ENCODE assay signal across 8 cellular contexts in genomic region chr7:73718438-73718881, GRCh38. TPM values are rescaled to one million over a fixed set of nuclear protein-coding genes. Genes with fewer than 3 reads are reported as not detected.
DNase-seq lines count a peak whose midpoint lies in the region; ATAC-seq, FAIRE-seq and TF ChIP-seq lines count a peak whose summit lies in the region.

No MANE protein-coding gene starts in this region.

- H3K27ac ChIP-seq in keratinocyte (ENCODE audit: control insufficient read depth, insufficient read depth, low read length) (peak overlapping the region; percentile 83), thymus (ENCODE audit: low read depth) (no peak overlapping the region)

- peaks cover 4% of the 10 kb centered on the region for H3K27me3 Mint-ChIP-seq in activated CD4-positive, alpha-beta T cell treated with anti-CD3 and anti-CD28 coated beads for 36 hours
- H3K27me3 Mint-ChIP-seq in activated T-helper 2 cell treated with anti-CD3 and anti-CD28 coated beads, Interferon-gamma antibody, Interleukin-2, Interleukin-4, amounts not matched to agents 10 μg/mL and 5 μg/mL and 100 μg/mL, durations not matched to agents 14 hours and 24 hours and 36 hours (ENCODE audit: low read depth): peaks cover 9% of the 10 kb centered on the region

- H3K27me3 ChIP-seq in keratinocyte (ENCODE audit: control insufficient read depth, extremely low read depth, insufficient read depth, low read length) (no peaks in the 10 kb centered on the region), thymus (ENCODE audit: control insufficient read depth, insufficient read depth) (peaks cover 22% of the 10 kb centered on the region)

- H3K27ac Mint-ChIP-seq in activated CD4-positive, alpha-beta T cell treated with anti-CD3 and anti-CD28 coated beads for 36 hours: peak overlapping the region; percentile 66
- H3K27ac Mint-ChIP-seq in activated T-helper 2 cell treated with anti-CD3 and anti-CD28 coated beads, Interferon-gamma antibody, Interleukin-2, Interleukin-4, amounts not matched to agents 10 μg/mL and 5 μg/mL and 100 μg/mL, durations not matched to agents 14 hours and 24 hours and 36 hours: peak overlapping the region; percentile 83

- H3K4me3 ChIP-seq in keratinocyte (ENCODE audit: control insufficient read depth in 2 of 3, extremely low read depth in 1 of 3, insufficient read depth in 2 of 3, low read depth in 1 of 3, low read length in 3 of 3): peak overlapping the region; percentile 85 to 95 (median 93)
- peak overlapping the region; percentile 63 for H3K4me3 ChIP-seq in thymus (ENCODE audit: low read length)

- H3K36me3 ChIP-seq in keratinocyte (ENCODE audit: control insufficient read depth in 2 of 2, extremely low read depth in 1 of 2, insufficient read depth in 2 of 2, low read length in 2 of 2) (peaks cover 10 to 12% of the 10 kb centered on the region in 2 experiments), thymus (ENCODE audit: control insufficient read depth, insufficient read depth) (no peaks in the 10 kb centered on the region)

- H3K4me1 ChIP-seq in keratinocyte (ENCODE audit: control insufficient read depth, extremely low read depth, insufficient read depth, low read length) (peaks cover 33% of the 10 kb centered on the region), thymus (ENCODE audit: control insufficient read depth, insufficient read depth, low read length) (peaks cover 10% of the 10 kb centered on the region)

- H3K9me3 Mint-ChIP-seq in activated CD4-positive, alpha-beta T cell treated with anti-CD3 and anti-CD28 coated beads for 36 hours (ENCODE audit: low read depth): no peaks in the 10 kb centered on the region
- H3K9me3 Mint-ChIP-seq in activated T-helper 2 cell treated with anti-CD3 and anti-CD28 coated beads, Interferon-gamma antibody, Interleukin-2, Interleukin-4, amounts not matched to agents 10 μg/mL and 5 μg/mL and 100 μg/mL, durations not matched to agents 14 hours and 24 hours and 36 hours: no peaks in the 10 kb centered on the region

- 36% methylated on average over 9 of the region's 9 CpGs for WGBS in thymus

- DNase-seq in activated CD4-positive, alpha-beta T cell treated with anti-CD3 and anti-CD28 coated beads for 36 hours: peak; percentile 62
- DNase-seq in activated CD4-positive, alpha-beta T cell treated with anti-CD3 and anti-CD28 coated beads for 1 hour: no peak
- DNase-seq in activated T-helper 2 cell treated with anti-CD3 and anti-CD28 coated beads, Interferon-gamma antibody, Interleukin-2, Interleukin-4, amounts not matched to agents 10 μg/mL and 5 μg/mL and 100 μg/mL, durations not matched to agents 14 hours and 24 hours and 36 hours (ENCODE audit: low spot score): no peak
- no peak for DNase-seq in keratinocyte (ENCODE audit: low read depth, low spot score)
- DNase-seq in NCI-H2107 (lab: John Stamatoyannopoulos, UW): no peak
- no peak for DNase-seq in head of caudate nucleus

- no peaks in the 10 kb centered on the region for H3K9me3 ChIP-seq in keratinocyte (ENCODE audit: control insufficient read depth, low read depth, low read length)
- no peaks in the 10 kb centered on the region for H3K9me3 ChIP-seq in thymus (ENCODE audit: control insufficient read depth)

- H3K4me3 Mint-ChIP-seq in activated CD4-positive, alpha-beta T cell treated with anti-CD3 and anti-CD28 coated beads for 36 hours: peak overlapping the region; percentile 75
- peak overlapping the region; percentile 89 for H3K4me3 Mint-ChIP-seq in activated T-helper 2 cell treated with anti-CD3 and anti-CD28 coated beads, Interferon-gamma antibody, Interleukin-2, Interleukin-4, amounts not matched to agents 10 μg/mL and 5 μg/mL and 100 μg/mL, durations not matched to agents 14 hours and 24 hours and 36 hours (ENCODE audit: low read depth)

- peaks cover 14% of the 10 kb centered on the region for H3K9me1 ChIP-seq in keratinocyte (ENCODE audit: control insufficient read depth, extremely low read depth, insufficient read depth, low read length)

- H3K4me2 ChIP-seq in keratinocyte (ENCODE audit: control insufficient read depth, extremely low read depth, insufficient read depth, low read depth, low read length): peak overlapping the region; percentile 96

- no peak overlapping the region for H2AFZ ChIP-seq in keratinocyte (ENCODE audit: control insufficient read depth, low read length)

- FAIRE-seq in keratinocyte (lab: Jason Lieb, UNC): no peak

- peaks cover 34% of the 10 kb centered on the region for H3K4me1 Mint-ChIP-seq in activated CD4-positive, alpha-beta T cell treated with anti-CD3 and anti-CD28 coated beads for 36 hours
- peaks cover 31% of the 10 kb centered on the region for H3K4me1 Mint-ChIP-seq in activated T-helper 2 cell treated with anti-CD3 and anti-CD28 coated beads, Interferon-gamma antibody, Interleukin-2, Interleukin-4, amounts not matched to agents 10 μg/mL and 5 μg/mL and 100 μg/mL, durations not matched to agents 14 hours and 24 hours and 36 hours (ENCODE audit: low read depth)

- TF ChIP-seq CTCF in keratinocyte (optimal IDR thresholded peaks at IDR 0.05 in 1 of 3, IDR thresholded peaks at IDR 0.05 in 1 of 3, conservative IDR thresholded peaks at IDR 0.05 in 1 of 3; ENCODE audit: extremely low read depth in 1 of 3, insufficient read depth in 2 of 3, low read length in 3 of 3): no peak

- POLR2A ChIA-PET in activated CD4-positive, alpha-beta T cell treated with anti-CD3 and anti-CD28 coated beads for 36 hours (lab: Charles Lee): interaction anchor here (0.6 to 2.0 kb wide), 4 partner anchors 12 to 33 kb away, joined by 3 to 17 read pairs (median 3); partner anchors contain the start of gene ABHD11

- H3K36me3 Mint-ChIP-seq in activated CD4-positive, alpha-beta T cell treated with anti-CD3 and anti-CD28 coated beads for 36 hours (ENCODE audit: low read depth): peaks cover 3% of the 10 kb centered on the region
- H3K36me3 Mint-ChIP-seq in activated T-helper 2 cell treated with anti-CD3 and anti-CD28 coated beads, Interferon-gamma antibody, Interleukin-2, Interleukin-4, amounts not matched to agents 10 μg/mL and 5 μg/mL and 100 μg/mL, durations not matched to agents 14 hours and 24 hours and 36 hours (ENCODE audit: low read depth): peaks cover 9% of the 10 kb centered on the region

- intact Hi-C loops in activated CD4-positive, alpha-beta T cell treated with anti-CD3 and anti-CD28 coated beads for 36 hours (cut with DNase I, micrococcal nuclease): loop anchor here (1.0 to 5.0 kb wide), 7 partner anchors 14 to 196 kb away; partner anchors contain the start of genes BAZ1B (in 2 of the 2), VPS37D (in 2 of the 2), ABHD11 (in 1 of the 2) and BUD23 (in 1 of the 2)
- intact Hi-C loops in activated T-helper 2 cell treated with anti-CD3 and anti-CD28 coated beads, Interferon-gamma antibody, Interleukin-2, Interleukin-4, amounts not matched to agents 10 μg/mL and 5 μg/mL and 100 μg/mL, durations not matched to agents 14 hours and 24 hours and 36 hours (cut with micrococcal nuclease): loop anchor here (1.0 to 5.0 kb wide), 5 partner anchors 20 to 141 kb away; partner anchors contain the start of genes ABHD11, BUD23, DNAJC30 and MLXIPL
- intact Hi-C loops in head of caudate nucleus (cut with DNase I): loop anchor here (5.0 to 10.0 kb wide), 2 partner anchors 36 to 144 kb away; partner anchors contain the start of genes BUD23, DNAJC30 and TBL2

- H3K9ac ChIP-seq in keratinocyte (ENCODE audit: control insufficient read depth, extremely low read depth, insufficient read depth, low read length): peak overlapping the region; percentile 89

- CTCF ChIA-PET in activated CD4-positive, alpha-beta T cell treated with anti-CD3 and anti-CD28 coated beads for 36 hours (lab: Charles Lee): interaction anchor here (0.8 to 3.8 kb wide), 4 partner anchors 16 to 265 kb away, joined by 3 to 21 read pairs (median 5); no protein-coding TSS in a partner anchor

- no peak for ATAC-seq in activated CD4-positive, alpha-beta T cell treated with anti-CD3 and anti-CD28 coated beads for 36 hours
- ATAC-seq in GM18505 (IDR thresholded peaks at IDR 0.05; ENCODE audit: unreplicated experiment): no peak

- TF ChIP-seq POLR2A in GM18505 (IDR thresholded peaks at IDR 0.05; ENCODE audit: borderline replicate concordance, extremely low read depth, insufficient read depth, insufficient read length): no peak

- peaks cover 31% of the 10 kb centered on the region for H4K20me1 ChIP-seq in keratinocyte (ENCODE audit: control insufficient read depth, extremely low read depth, insufficient read depth, low read length)

- dilution Hi-C loops in keratinocyte (cut with MboI; ENCODE audit: extremely low pct_ligation_motif_present, low sequenced_read_pairs): no loop called here

- peaks cover 47% of the 10 kb centered on the region for H3K79me2 ChIP-seq in keratinocyte (ENCODE audit: control insufficient read depth, insufficient read depth, low read length)

RNA-seq across cellular contexts. Expression of gene STX1A, which starts 1.0 kb away (rescaled TPM):
- total RNA-seq in activated CD4-positive, alpha-beta T cell treated with anti-CD3 and anti-CD28 coated beads for 36 hours: 10 to 100 TPM; 16.6 to 16.8 TPM
- 17.2 and 17.6 TPM in 2 replicates for total RNA-seq in activated T-helper 2 cell treated with anti-CD3 and anti-CD28 coated beads, Interferon-gamma antibody, Interleukin-2, Interleukin-4, amounts not matched to agents 10 μg/mL and 5 μg/mL and 100 μg/mL, durations not matched to agents 14 hours and 24 hours and 36 hours
- polyA plus RNA-seq in keratinocyte (19.4 to 37.9 TPM (median 22.4 TPM) in 3 replicates), thymus (5.4 TPM)
- 13.7 TPM for polyA plus RNA-seq in keratinocyte (2011; ENCODE audit: low read depth)
- 20.3 and 26.6 TPM in 2 replicates for polyA plus RNA-seq in keratinocyte (2011; cell fraction: cytosol; rRNA removed)
- polyA plus RNA-seq in keratinocyte (2011; cell fraction: nucleus; rRNA removed): 61.8 and 66.1 TPM in 2 replicates
- 14.0 and 27.5 TPM in 2 replicates for polyA plus RNA-seq in keratinocyte (2012; ENCODE audit: low replicate concordance)
- 16.7 to 32.9 TPM (median 25.1 TPM) in 3 replicates for polyA minus RNA-seq in keratinocyte
- polyA minus RNA-seq in keratinocyte (2011; cell fraction: cytosol; rRNA and poly(A)+ RNA removed): 15.7 TPM
- polyA minus RNA-seq in keratinocyte (2011; cell fraction: nucleus; rRNA and poly(A)+ RNA removed): 22.9 and 31.3 TPM in 2 replicates

RNA-seq across cellular contexts. Expression of gene ABHD11, which starts 20.1 kb away (rescaled TPM):
- total RNA-seq in activated CD4-positive, alpha-beta T cell treated with anti-CD3 and anti-CD28 coated beads for 36 hours: 10 to 100 TPM; 14.4 to 17.8 TPM
- 17.3 and 18.2 TPM in 2 replicates for total RNA-seq in activated T-helper 2 cell treated with anti-CD3 and anti-CD28 coated beads, Interferon-gamma antibody, Interleukin-2, Interleukin-4, amounts not matched to agents 10 μg/mL and 5 μg/mL and 100 μg/mL, durations not matched to agents 14 hours and 24 hours and 36 hours
- polyA plus RNA-seq in keratinocyte: 11.3 to 15.2 TPM (median 11.5 TPM) in 3 replicates
- polyA plus RNA-seq in keratinocyte (2011; ENCODE audit: low read depth): 2.2 TPM
- polyA plus RNA-seq in keratinocyte (2011; cell fraction: cytosol; rRNA removed): 8.3 and 11.7 TPM in 2 replicates
- 9.6 and 10.1 TPM in 2 replicates for polyA plus RNA-seq in keratinocyte (2011; cell fraction: nucleus; rRNA removed)
- polyA plus RNA-seq in keratinocyte (2012; ENCODE audit: low replicate concordance): 6.1 and 13.7 TPM in 2 replicates
- 5.4 to 26.4 TPM (median 6.7 TPM) in 3 replicates for polyA minus RNA-seq in keratinocyte
- 3.8 TPM for polyA minus RNA-seq in keratinocyte (2011; cell fraction: cytosol; rRNA and poly(A)+ RNA removed)
- 4.7 and 4.8 TPM in 2 replicates for polyA minus RNA-seq in keratinocyte (2011; cell fraction: nucleus; rRNA and poly(A)+ RNA removed)
- polyA plus RNA-seq in thymus: 22.8 TPM

RNA-seq across cellular contexts. Expression of gene BUD23, which starts 35.1 kb away (rescaled TPM):
- total RNA-seq in activated CD4-positive, alpha-beta T cell treated with anti-CD3 and anti-CD28 coated beads for 36 hours: 10 to 100 TPM; 71.4 to 95.5 TPM
- 96.0 and 109 TPM in 2 replicates for total RNA-seq in activated T-helper 2 cell treated with anti-CD3 and anti-CD28 coated beads, Interferon-gamma antibody, Interleukin-2, Interleukin-4, amounts not matched to agents 10 μg/mL and 5 μg/mL and 100 μg/mL, durations not matched to agents 14 hours and 24 hours and 36 hours
- 47.1 to 87.5 TPM (median 72.0 TPM) in 3 replicates for polyA plus RNA-seq in keratinocyte
- 41.9 TPM for polyA plus RNA-seq in keratinocyte (2011; ENCODE audit: low read depth)
- 39.9 and 52.0 TPM in 2 replicates for polyA plus RNA-seq in keratinocyte (2011; cell fraction: cytosol; rRNA removed)
- polyA plus RNA-seq in keratinocyte (2011; cell fraction: nucleus; rRNA removed): 71.4 and 78.1 TPM in 2 replicates
- polyA plus RNA-seq in keratinocyte (2012; ENCODE audit: low replicate concordance): 64.5 and 73.8 TPM in 2 replicates
- polyA minus RNA-seq in keratinocyte: 39.4 to 42.6 TPM (median 41.9 TPM) in 3 replicates
- polyA minus RNA-seq in keratinocyte (2011; cell fraction: cytosol; rRNA and poly(A)+ RNA removed): 35.3 TPM
- polyA minus RNA-seq in keratinocyte (2011; cell fraction: nucleus; rRNA and poly(A)+ RNA removed): 12.9 and 16.9 TPM in 2 replicates
- 71.0 TPM for polyA plus RNA-seq in thymus

RNA-seq across cellular contexts. Expression of gene DNAJC30, which starts 35.2 kb away (rescaled TPM):
- total RNA-seq in activated CD4-positive, alpha-beta T cell treated with anti-CD3 and anti-CD28 coated beads for 36 hours: 1 to 10 TPM; 6.9 to 7.8 TPM
- total RNA-seq in activated T-helper 2 cell treated with anti-CD3 and anti-CD28 coated beads, Interferon-gamma antibody, Interleukin-2, Interleukin-4, amounts not matched to agents 10 μg/mL and 5 μg/mL and 100 μg/mL, durations not matched to agents 14 hours and 24 hours and 36 hours: 9.2 TPM in 2 replicates
- 4.9 to 5.7 TPM (median 5.0 TPM) in 3 replicates for polyA plus RNA-seq in keratinocyte
- polyA plus RNA-seq in keratinocyte (2011; ENCODE audit: low read depth): 1.4 TPM
- 4.3 and 6.8 TPM in 2 replicates for polyA plus RNA-seq in keratinocyte (2011; cell fraction: cytosol; rRNA removed)
- polyA plus RNA-seq in keratinocyte (2011; cell fraction: nucleus; rRNA removed): 4.4 and 5.8 TPM in 2 replicates
- polyA plus RNA-seq in keratinocyte (2012; ENCODE audit: low replicate concordance): 3.1 and 6.8 TPM in 2 replicates
- 2.6 to 5.7 TPM (median 3.3 TPM) in 3 replicates for polyA minus RNA-seq in keratinocyte
- 5.9 TPM for polyA minus RNA-seq in keratinocyte (2011; cell fraction: cytosol; rRNA and poly(A)+ RNA removed)
- polyA minus RNA-seq in keratinocyte (2011; cell fraction: nucleus; rRNA and poly(A)+ RNA removed): 2.0 and 2.7 TPM in 2 replicates
- 8.0 TPM for polyA plus RNA-seq in thymus

RNA-seq across cellular contexts. Expression of gene VPS37D, which starts 50.8 kb away (rescaled TPM):
- under 1 TPM; 0.35 to 0.39 TPM for total RNA-seq in activated CD4-positive, alpha-beta T cell treated with anti-CD3 and anti-CD28 coated beads for 36 hours
- 0.30 and 0.34 TPM in 2 replicates for total RNA-seq in activated T-helper 2 cell treated with anti-CD3 and anti-CD28 coated beads, Interferon-gamma antibody, Interleukin-2, Interleukin-4, amounts not matched to agents 10 μg/mL and 5 μg/mL and 100 μg/mL, durations not matched to agents 14 hours and 24 hours and 36 hours
- 0.65 to 1.5 TPM (median 0.81 TPM) in 3 replicates for polyA plus RNA-seq in keratinocyte
- not detected for polyA plus RNA-seq in keratinocyte (2011; ENCODE audit: low read depth)
- 0.66 and 1.9 TPM in 2 replicates for polyA plus RNA-seq in keratinocyte (2011; cell fraction: cytosol; rRNA removed)
- polyA plus RNA-seq in keratinocyte (2011; cell fraction: nucleus; rRNA removed): 0.43 and 0.65 TPM in 2 replicates
- polyA plus RNA-seq in keratinocyte (2012; ENCODE audit: low replicate concordance): 0.30 and 1.2 TPM in 2 replicates
- 0.35 to 1.0 TPM (median 0.73 TPM) in 3 replicates for polyA minus RNA-seq in keratinocyte
- polyA minus RNA-seq in keratinocyte (2011; cell fraction: cytosol; rRNA and poly(A)+ RNA removed): 4.6 TPM
- 0.62 TPM in 1 of 2 replicates, not detected in the other for polyA minus RNA-seq in keratinocyte (2011; cell fraction: nucleus; rRNA and poly(A)+ RNA removed)
- 2.7 TPM for polyA plus RNA-seq in thymus
